ENCODE assay signal across 21 cellular contexts in the genomic region with DNA sequence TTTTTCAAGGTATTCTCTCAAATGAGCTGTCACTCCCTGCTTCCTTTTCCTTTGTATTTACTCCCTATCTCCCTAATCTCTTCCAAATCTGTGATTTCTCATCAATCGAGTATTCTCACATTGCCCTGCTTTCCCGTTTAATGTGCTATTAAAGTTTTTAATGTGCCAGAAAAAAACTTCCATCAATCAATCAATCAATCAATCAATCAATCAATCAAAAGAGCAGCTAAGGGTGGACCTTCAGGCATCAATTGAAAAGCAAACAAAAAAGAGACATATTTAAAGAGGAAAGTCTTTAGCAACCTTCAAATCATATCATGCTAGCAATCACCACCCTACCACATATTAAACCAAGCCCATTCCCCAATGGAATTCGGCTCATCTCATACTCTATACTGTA. TPM values are rescaled to one million over a fixed set of nuclear protein-coding genes. Genes with fewer than 3 reads are reported as not detected.
DNase-seq lines count a peak whose midpoint lies in the region; ATAC-seq, FAIRE-seq and TF ChIP-seq lines count a peak whose summit lies in the region.
"Had no signal": no experiment of that assay in that cellular context is flagged by ENCODE, and none has a peak within 500 bp of the region (broad histone marks: within the 10 kb centered on the region; RNA-seq: fewer than 3 reads in every experiment).

No MANE protein-coding gene starts in this region.

- in situ Hi-C loops in K562 (cut with MboI) = no loop called here

- TF ChIP-seq CTCF in HEK293 (tag by site-specific recombination; IDR thresholded peaks at IDR 0.05) (no peak), K562 (IDR thresholded peaks at IDR 0.05 in 2 of 3, conservative IDR thresholded peaks at IDR 0.05 in 1 of 3; ENCODE audit: insufficient read depth in 2 of 3, low read depth in 1 of 3, low read length in 3 of 3) (no peak), lower leg skin (IDR thresholded peaks at IDR 0.05) (no peak)

- WGBS in K562 (ENCODE audit: insufficient coverage, low coverage, missing lambda C conversion rate) = 0% methylated on average over 3 of the region's 3 CpGs
- WGBS in lower leg skin, 2 donors = 96 to 99% methylated on average over 3 of the region's 3 CpGs

- peaks cover 71% of the 10 kb centered on the region for H3K4me1 Mint-ChIP-seq in activated T-cell treated with anti-CD3 and anti-CD28 coated beads, Interleukin-2, amount 50 U/mL, for 24 hours (ENCODE audit: low read depth)
- H3K4me1 Mint-ChIP-seq in activated CD4-positive, alpha-beta memory T cell treated with anti-CD3 and anti-CD28 coated beads for 36 hours (ENCODE audit: low read depth) = peaks cover 38% of the 10 kb centered on the region

- H3K36me3 ChIP-seq in HEK293 (ENCODE audit: control insufficient read depth in 2 of 2, insufficient read depth in 1 of 2, low read length in 2 of 2) (peaks cover 0 to 3% of the 10 kb centered on the region in 2 experiments; a peak in 1 of 3 replicates), K562 (ENCODE audit: control insufficient read depth, insufficient read depth, low read length) (no peaks in the 10 kb centered on the region)

- no peaks in the 10 kb centered on the region for H3K79me2 ChIP-seq in K562 (ENCODE audit: control insufficient read depth, insufficient read depth, low read length)

- H2AFZ ChIP-seq in K562 (ENCODE audit: low read depth, low read length) = no peak overlapping the region
- H2AFZ ChIP-seq: GM23248 had no signal

- no peak for TF ChIP-seq RAD21 in K562 (CRISPR knock-in tag; conservative IDR thresholded peaks at IDR 0.05 in 1 of 2, IDR thresholded peaks at IDR 0.05 in 1 of 2)

- H3K27ac Mint-ChIP-seq in activated T-cell treated with anti-CD3 and anti-CD28 coated beads, Interleukin-2, amount 50 U/mL, for 24 hours = peak overlapping the region; percentile 70
- H3K27ac Mint-ChIP-seq in activated CD4-positive, alpha-beta memory T cell treated with anti-CD3 and anti-CD28 coated beads for 36 hours = peak overlapping the region; percentile 24

- no peaks in the 10 kb centered on the region for H4K20me1 ChIP-seq in K562 (replicated peaks; ENCODE audit: control insufficient read depth, insufficient read depth, low read length)

- no peak for TF ChIP-seq EP300 in K562 (IDR thresholded peaks at IDR 0.05; ENCODE audit: low read length)

- H3K4me2 ChIP-seq in K562 (ENCODE audit: insufficient read depth, low read length) = no peak overlapping the region

- H3K9me3 ChIP-seq in HEK293 (ENCODE audit: control insufficient read depth, insufficient read depth, low read depth, low read length) = no peaks in the 10 kb centered on the region
- no peaks in the 10 kb centered on the region for H3K9me3 ChIP-seq in K562 (replicated peaks; ENCODE audit: control insufficient read depth, insufficient read depth, low read depth, low read length)

- POLR2A ChIA-PET in HEK293 (lab: Yijun Ruan, JAX) (no interaction called here), K562 (lab: Yijun Ruan, JAX) (no interaction called here)
- POLR2A ChIA-PET in activated CD4-positive, alpha-beta memory T cell treated with anti-CD3 and anti-CD28 coated beads for 36 hours (lab: Charles Lee) = no interaction called here

- H3K4me3 ChIP-seq in HEK293 (ENCODE audit: low read depth, low read length) = no peak overlapping the region
- H3K4me3 ChIP-seq in K562 = no peak overlapping the region
- no peak overlapping the region for H3K4me3 ChIP-seq in lower leg skin (ENCODE audit: low read depth, poor library complexity, severe bottlenecking)
- H3K4me3 ChIP-seq: GM23248 had no signal

- ATAC-seq in K562 (no peak), HG03025 (IDR thresholded peaks at IDR 0.05; ENCODE audit: low FRiP score, unreplicated experiment) (no peak)

- BruUV-seq in K562 (replicated peaks; lab: Mats Ljungman, UMichigan) = no TSS peak

- no peak overlapping the region for H3K9ac ChIP-seq in K562 (ENCODE audit: insufficient read depth in 1 of 2, low read depth in 2 of 2, low read length in 2 of 2)
- H3K9ac ChIP-seq: GM23248 had no signal

- FAIRE-seq in K562 (lab: Jason Lieb, UNC) = no peak
- FAIRE-seq: GM12891, GM18507 had no signal

- H3K27me3 ChIP-seq in K562 (ENCODE audit: control insufficient read depth in 2 of 2, insufficient read depth in 2 of 2, low read length in 2 of 2) = no peaks in the 10 kb centered on the region

- H3K36me3 Mint-ChIP-seq in activated T-cell treated with anti-CD3 and anti-CD28 coated beads, Interleukin-2, amount 50 U/mL, for 24 hours (ENCODE audit: low read depth) = peaks cover 94% of the 10 kb centered on the region
- peaks cover 76% of the 10 kb centered on the region for H3K36me3 Mint-ChIP-seq in activated CD4-positive, alpha-beta memory T cell treated with anti-CD3 and anti-CD28 coated beads for 36 hours

- H3K9me3 Mint-ChIP-seq in activated T-cell treated with anti-CD3 and anti-CD28 coated beads, Interleukin-2, amount 50 U/mL, for 24 hours = no peaks in the 10 kb centered on the region
- H3K9me3 Mint-ChIP-seq in activated CD4-positive, alpha-beta memory T cell treated with anti-CD3 and anti-CD28 coated beads for 36 hours = no peaks in the 10 kb centered on the region

- no peaks in the 10 kb centered on the region for H3K27me3 Mint-ChIP-seq in activated T-cell treated with anti-CD3 and anti-CD28 coated beads, Interleukin-2, amount 50 U/mL, for 24 hours
- H3K27me3 Mint-ChIP-seq in activated CD4-positive, alpha-beta memory T cell treated with anti-CD3 and anti-CD28 coated beads for 36 hours = no peaks in the 10 kb centered on the region

- no peak overlapping the region for H3K27ac ChIP-seq in HEK293 (ENCODE audit: extremely low read depth, low read depth, low read length)
- H3K27ac ChIP-seq in K562 (ENCODE audit: extremely low read depth, low read depth, low read length) = no peak overlapping the region
- H3K27ac ChIP-seq: C4-2B, GM23248 had no signal

- intact Hi-C loops in activated CD4-positive, alpha-beta memory T cell treated with anti-CD3 and anti-CD28 coated beads for 36 hours (cut with micrococcal nuclease) = no loop called here
- intact Hi-C loops in K562 (cut with micrococcal nuclease) = no loop called here
- intact Hi-C loops in lower leg skin (cut with DNase I; ENCODE audit: low total_unique reads) = no loop called here

- no peak overlapping the region for H3K4me3 Mint-ChIP-seq in activated T-cell treated with anti-CD3 and anti-CD28 coated beads, Interleukin-2, amount 50 U/mL, for 24 hours
- no peak overlapping the region for H3K4me3 Mint-ChIP-seq in activated CD4-positive, alpha-beta memory T cell treated with anti-CD3 and anti-CD28 coated beads for 36 hours

- CTCF ChIA-PET in HEK293 (lab: Yijun Ruan, JAX) (interaction anchor here (1.4 kb wide), 1 partner anchor 23 kb away, joined by 5 read pairs; no protein-coding TSS in a partner anchor), K562 (lab: Yijun Ruan, JAX; ENCODE audit: low intra/inter-chr PET ratio) (no interaction called here)
- CTCF ChIA-PET in activated CD4-positive, alpha-beta memory T cell treated with anti-CD3 and anti-CD28 coated beads for 36 hours (lab: Charles Lee) = interaction anchor here (1.3 kb wide), 1 partner anchor 622 kb away, joined by 3 read pairs; no protein-coding TSS in a partner anchor

- no peaks in the 10 kb centered on the region for H3K9me1 ChIP-seq in K562 (ENCODE audit: control insufficient read depth, insufficient read depth, low read length)

- TF ChIP-seq POLR2A in K562 (conservative IDR thresholded peaks at IDR 0.05) = no peak
- TF ChIP-seq POLR2A in lower leg skin (IDR thresholded peaks at IDR 0.05) = no peak

- H3K4me1 ChIP-seq in HEK293 (ENCODE audit: control insufficient read depth, insufficient read depth, low read length) = peaks cover 3% of the 10 kb centered on the region; the same call in 1 of the 2 replicates
- no peaks in the 10 kb centered on the region for H3K4me1 ChIP-seq in K562 (replicated peaks in 1 of 2; ENCODE audit: control insufficient read depth in 2 of 2, insufficient read depth in 2 of 2, low read length in 2 of 2)

- no peak for DNase-seq in activated T-cell treated with anti-CD3 and anti-CD28 coated beads, Interleukin-2, amount 50 U/mL, for 24 hours
- no peak for DNase-seq in activated T-cell treated with anti-CD3 and anti-CD28 coated beads, Interleukin-2, amount 50 U/mL, for 1 hour
- no peak for DNase-seq in activated CD4-positive, alpha-beta memory T cell treated with anti-CD3 and anti-CD28 coated beads for 36 hours
- DNase-seq in K562 (ENCODE audit: extremely low read depth in 1 of 4, low spot score in 3 of 4) (no peak), lower leg skin (ENCODE audit: low spot score in 2 of 2) (no peak)
- DNase-seq: COR-L47, GF-D8, GM23248, HCEC 1CT, KBM-7, NCI-H1436 treated with DMSO at 0.1 percent for 48 hours, NCI-H2029 treated with DMSO at 0.1 percent for 48 hours, NCI-H2171 treated with DMSO at 0.1 percent for 48 hours, NCI-H446 treated with DMSO at 0.1 percent for 48 hours, NCI-H748 treated with DMSO at 0.1 percent for 48 hours, RPMI8226 had no signal

RNA-seq across cellular contexts. Expression of a gene that starts 58.9 kb away (rescaled TPM):
- 100 to 1,000 TPM; 546 to 561 TPM for total RNA-seq in activated CD4-positive, alpha-beta memory T cell treated with anti-CD3 and anti-CD28 coated beads for 36 hours
- 2.3 and 2.6 TPM in 2 replicates for total RNA-seq in K562 (2011; cell fraction: chromatin; rRNA removed; ENCODE audit: low replicate concordance)
- 0.17 and 0.26 TPM in 2 replicates for total RNA-seq in K562 (2011; cell fraction: nucleolus; rRNA removed)
- 1.2 and 1.5 TPM in 2 replicates for total RNA-seq in K562 (2011; cell fraction: nucleoplasm; rRNA removed)
- total RNA-seq in K562 (2014; rRNA removed) (0.09 and 0.29 TPM in 2 replicates), K562 (2014; rRNA removed; fragmentation: Illumina TruSeq; extraction: Trizol) (0.03 and 0.40 TPM in 2 replicates), K562 (2015; rRNA removed; fragmentation: Illumina TruSeq; extraction: Trizol) (0.11 and 0.22 TPM in 2 replicates), K562 (2021) (0.67 and 0.75 TPM in 2 replicates), lower leg skin (10 to 100 TPM; 16.9 to 33.8 (median 25.7) TPM)
- polyA plus RNA-seq in K562 (2011; rRNA removed) (0.66 and 2.5 TPM in 2 replicates), K562 (2014; fragmentation: Illumina TruSeq; extraction: Trizol) (0.09 TPM in 1 of 2 replicates, not detected in the other), K562 (2014; fragmentation: Nextera tagmentation; extraction: Ambion mirVana) (under 1 TPM; 0.03 to 0.08 TPM), K562 (2014; rRNA removed) (0.09 TPM in 1 of 2 replicates, not detected in the other)
- 0.07 and 1.2 TPM in 2 replicates for polyA plus RNA-seq in K562 (2011; cell fraction: cytosol; rRNA removed)
- polyA plus RNA-seq in K562 (2011; cell fraction: nucleus; rRNA removed) = 0.70 and 2.0 TPM in 2 replicates
- 0.08 and 0.09 TPM in 2 replicates for polyA plus RNA-seq in K562 (2012)
- polyA minus RNA-seq in K562 (2011; rRNA and poly(A)+ RNA removed) = 1.3 and 5.1 TPM in 2 replicates
- 1.6 TPM in 1 of 2 replicates, not detected in the other for polyA minus RNA-seq in K562 (2011; cell fraction: cytosol; rRNA and poly(A)+ RNA removed)
- polyA minus RNA-seq in K562 (2011; cell fraction: nucleus; rRNA and poly(A)+ RNA removed) = 2.1 and 5.0 TPM in 2 replicates

Comparison
In these comparisons a context has a peak if more than half of its experiments do, and no peak if none do; other contexts are left out.
1. RNA of a gene that starts 58.9 kb away (total RNA-seq): 546 to 561 TPM in activated CD4-positive, alpha-beta memory T cell treated with anti-CD3 and anti-CD28 coated beads for 36 hours; 16.9 to 33.8 TPM in lower leg skin and 0.03 to 2.6 TPM in K562; every median in the first group is over 10 times any median in the second.